In genomic region chr7:24283559-24283899, GRCh38 we compare ENCODE assay signal across 15 cellular contexts. TPM values are rescaled to one million over a fixed set of nuclear protein-coding genes. Genes with fewer than 3 reads are reported as not detected.
A peak's percentile ranks its signal among the peaks of the same experiment; 100 is the strongest.
DNase-seq lines count a peak whose midpoint lies in the region; ATAC-seq and TF ChIP-seq lines count a peak whose summit lies in the region.
"Had no signal": no experiment of that assay in that cellular context is flagged by ENCODE, and none has a peak within 500 bp of the region (broad histone marks: within the 10 kb centered on the region; RNA-seq: fewer than 3 reads in every experiment).

No MANE protein-coding gene starts in this region.

- H3K4me1 Mint-ChIP-seq in activated B cell treated with CpG ODN at 0.5 μM for 24 hours, result peaks cover 23% of the 10 kb centered on the region

- H3K9me3 Mint-ChIP-seq in activated B cell treated with CpG ODN at 0.5 μM for 24 hours, result no peaks in the 10 kb centered on the region

- peaks cover 34% of the 10 kb centered on the region for H3K27me3 Mint-ChIP-seq in activated B cell treated with CpG ODN at 0.5 μM for 24 hours

- peak overlapping the region; percentile 26 for H3K4me3 ChIP-seq in cardiac muscle cell
- peak overlapping the region; percentile 4 for H3K4me3 ChIP-seq in kidney epithelial cell (ENCODE audit: low read depth, low read length)
- peak overlapping the region; percentile 20 for H3K4me3 ChIP-seq in suprapubic skin

- DNase-seq in cardiac muscle cell (ENCODE audit: low read depth in 1 of 2, low spot score in 1 of 2) (no peak), left ventricle myocardium superior (no peak), activated B cell treated with CpG ODN at 0.5 μM for 24 hours (no peak), kidney epithelial cell (ENCODE audit: low read depth) (no peak), suprapubic skin (ENCODE audit: low spot score in 2 of 2) (no peak), NCI-H2029 (lab: John Stamatoyannopoulos, UW) (no peak), kidney glomerular epithelial cell (lab: John Stamatoyannopoulos, UW) (no peak), NCI-H1092 treated with DMSO at 0.1 percent for 48 hours (lab: John Stamatoyannopoulos, UW) (no peak)
- DNase-seq: caudate nucleus, heart right ventricle, NCI-H187, RPMI8226 had no signal

- H3K9me3 ChIP-seq in cardiac muscle cell (ENCODE audit: low read depth), result no peaks in the 10 kb centered on the region
- H3K9me3 ChIP-seq in suprapubic skin, result no peaks in the 10 kb centered on the region

- H3K27ac ChIP-seq in cardiac muscle cell (no peak overlapping the region), suprapubic skin (no peak overlapping the region)
- H3K27ac ChIP-seq: heart right ventricle, HL-60 had no signal

- CTCF ChIA-PET in activated B cell treated with CpG ODN at 0.5 μM for 24 hours (lab: Charles Lee), result no interaction called here

- TF ChIP-seq POLR2A in suprapubic skin (IDR thresholded peaks at IDR 0.05), result no peak

- POLR2A ChIA-PET in activated B cell treated with CpG ODN at 0.5 μM for 24 hours (lab: Charles Lee), result no interaction called here

- no peaks in the 10 kb centered on the region for H3K36me3 Mint-ChIP-seq in activated B cell treated with CpG ODN at 0.5 μM for 24 hours (ENCODE audit: low read depth)

- H3K36me3 ChIP-seq in cardiac muscle cell (no peaks in the 10 kb centered on the region), kidney epithelial cell (ENCODE audit: control insufficient read depth, insufficient read depth, low read length) (no peaks in the 10 kb centered on the region), suprapubic skin (no peaks in the 10 kb centered on the region)
- H3K36me3 ChIP-seq: heart right ventricle had no signal

- no peak for TF ChIP-seq EP300 in suprapubic skin (IDR thresholded peaks at IDR 0.05)

- no peak overlapping the region for H3K27ac Mint-ChIP-seq in activated B cell treated with CpG ODN at 0.5 μM for 24 hours

- peak overlapping the region; percentile 76 for H3K4me3 Mint-ChIP-seq in activated B cell treated with CpG ODN at 0.5 μM for 24 hours

- H3K4me1 ChIP-seq in cardiac muscle cell (ENCODE audit: low read depth) (no peaks in the 10 kb centered on the region), suprapubic skin (peaks cover 18% of the 10 kb centered on the region)

- intact Hi-C loops in left ventricle myocardium superior (cut with micrococcal nuclease), result no loop called here
- intact Hi-C loops in activated B cell treated with CpG ODN at 0.5 μM for 24 hours (cut with micrococcal nuclease), result loop anchor here (10.0 kb wide), 1 partner anchor 709 kb away; no protein-coding TSS in a partner anchor

- no peak for ATAC-seq in left ventricle myocardium superior
- no peak for ATAC-seq in activated B cell treated with CpG ODN at 0.5 μM for 24 hours (ENCODE audit: low read depth)

- TF ChIP-seq CTCF in cardiac muscle cell (IDR thresholded peaks at IDR 0.05; ENCODE audit: low read depth, low read length) (no peak), activated B cell treated with CpG ODN at 0.5 μM for 24 hours (IDR thresholded peaks at IDR 0.05) (no peak), kidney epithelial cell (IDR thresholded peaks at IDR 0.05; ENCODE audit: insufficient read depth, low read length, poor library complexity, severe bottlenecking) (no peak), suprapubic skin (IDR thresholded peaks at IDR 0.05) (no peak)

- WGBS in suprapubic skin, result 3% methylated on average over 19 of the region's 19 CpGs

- H3K27me3 ChIP-seq in cardiac muscle cell, result peaks cover 60% of the 10 kb centered on the region
- H3K27me3 ChIP-seq in kidney epithelial cell (ENCODE audit: control insufficient read depth, insufficient read depth, low read length), result peaks cover 41% of the 10 kb centered on the region
- H3K27me3 ChIP-seq in suprapubic skin, result peaks cover 52% of the 10 kb centered on the region

RNA-seq across cellular contexts. Expression of gene NPY, which starts 0.5 kb away (rescaled TPM):
- 1.5 and 5.1 TPM in 2 replicates for total RNA-seq in cardiac muscle cell
- polyA plus RNA-seq in cardiac muscle cell, result 3.0 and 3.5 TPM in 2 replicates
- not detected for total RNA-seq in left ventricle myocardium superior
- not detected in 2 replicates for total RNA-seq in activated B cell treated with CpG ODN at 0.5 μM for 24 hours
- not detected in 2 replicates for total RNA-seq in kidney epithelial cell
- total RNA-seq in suprapubic skin, result not detected
- total RNA-seq: activated CD8-positive, alpha-beta memory T cell treated with anti-CD3 and anti-CD28 coated beads for 36 hours; H4; heart right ventricle had no signal
